25 cellular contexts compared by ENCODE assay signal in the genomic region with DNA sequence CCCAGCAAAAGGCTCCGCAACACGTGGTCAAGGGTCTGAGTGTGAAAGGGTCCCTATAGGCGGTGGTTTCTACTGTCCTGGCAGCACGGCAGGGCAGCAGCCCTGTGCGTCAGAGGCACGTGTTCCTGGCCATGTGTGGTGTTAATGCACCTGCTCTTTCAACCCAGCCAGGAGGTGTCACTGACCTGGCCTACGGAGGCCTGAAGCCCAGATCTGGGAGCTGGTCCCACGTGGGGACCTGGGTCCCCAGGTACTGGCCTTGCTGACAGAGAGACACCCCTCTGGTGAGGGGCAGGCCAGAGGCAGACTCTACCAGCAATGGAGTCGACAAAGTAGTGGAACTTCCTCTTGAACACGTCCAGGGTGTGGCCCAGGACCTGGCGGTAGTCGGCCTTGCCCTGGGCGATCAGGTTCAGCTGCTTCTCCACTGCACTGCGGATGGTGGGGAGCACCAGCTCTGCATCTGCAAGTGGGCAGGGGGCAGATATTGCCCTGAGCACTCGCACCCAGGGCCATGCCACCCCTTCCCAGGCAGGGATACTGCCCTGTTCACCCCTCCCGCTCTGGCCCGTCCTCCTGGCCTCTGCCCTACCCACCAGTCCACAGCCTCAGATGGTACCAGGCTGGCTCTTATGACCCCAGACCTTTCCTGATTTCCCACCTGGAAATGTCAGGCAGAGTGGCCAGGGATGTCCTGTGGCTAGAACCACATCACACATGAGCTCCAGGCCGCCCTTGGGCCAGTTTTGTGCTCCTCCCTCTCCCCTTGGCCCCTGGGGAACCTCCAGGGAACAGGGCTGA. TPM values are rescaled to one million over a fixed set of nuclear protein-coding genes. Genes with fewer than 3 reads are reported as not detected.
DNase-seq lines count a peak whose midpoint lies in the region; ATAC-seq, FAIRE-seq and TF ChIP-seq lines count a peak whose summit lies in the region.
"Had no signal": no experiment of that assay in that cellular context is flagged by ENCODE, and none has a peak within 500 bp of the region (broad histone marks: within the 10 kb centered on the region; RNA-seq: fewer than 3 reads in every experiment).

No MANE protein-coding gene starts in this region.

- H2AFZ ChIP-seq in endothelial cell of umbilical vein (ENCODE audit: low read depth, low read length), result no peak overlapping the region
- H2AFZ ChIP-seq in neuronal stem cell (ENCODE audit: low read length), result no peak overlapping the region
- H2AFZ ChIP-seq: PC-9 had no signal

- H3K4me2 ChIP-seq in endothelial cell of umbilical vein (ENCODE audit: insufficient read depth, low read length) (no peak overlapping the region), neuronal stem cell (ENCODE audit: insufficient read depth, low read length, poor library complexity, severe bottlenecking) (no peak overlapping the region)
- H3K4me2 ChIP-seq: BLaER1 treated with 17β-estradiol and CSF1 and Interleukin-3, amounts not matched to agents 10 nM and 100 nM; KMS-11; PC-9 had no signal

- no CpG with 5 or more reads among the region's 18 CpGs for WGBS in neuronal stem cell (ENCODE audit: extremely low coverage in 2 of 2, insufficient read length in 2 of 2, insufficient replicate concordance in 1 of 2), 2 donors

- H3K79me1 ChIP-seq in neuronal stem cell (ENCODE audit: low read depth, low read length), result peaks cover 2% of the 10 kb centered on the region

- H3K4me1 Mint-ChIP-seq in CD14-positive monocyte, result peaks cover 3% of the 10 kb centered on the region

- no peak overlapping the region for H3K14ac ChIP-seq in neuronal stem cell (ENCODE audit: low read length)

- POLR2A ChIA-PET in endothelial cell of umbilical vein (lab: Charles Lee), result no interaction called here

- ATAC-seq in HG03135 (IDR thresholded peaks at IDR 0.05; ENCODE audit: unreplicated experiment) (no peak), HG02588 (IDR thresholded peaks at IDR 0.05; ENCODE audit: unreplicated experiment) (no peak)
- ATAC-seq: CD8-positive, alpha-beta T cell; SK-N-SH treated with all-trans-retinoic acid at 6 μM for 48 hours had no signal

- no peaks in the 10 kb centered on the region for H3K9me3 Mint-ChIP-seq in CD14-positive monocyte
- H3K9me3 Mint-ChIP-seq: CD8-positive, alpha-beta T cell had no signal

- no peak overlapping the region for H2BK5ac ChIP-seq in neuronal stem cell (ENCODE audit: low read length)

- H3K4me3 Mint-ChIP-seq in CD14-positive monocyte, result no peak overlapping the region
- H3K4me3 Mint-ChIP-seq: CD8-positive, alpha-beta T cell had no signal

- H3K9ac ChIP-seq in endothelial cell of umbilical vein (replicated peaks; ENCODE audit: extremely low read depth, insufficient read depth, low read length) (no peak overlapping the region), neuronal stem cell (ENCODE audit: low read depth, low read length, poor library complexity) (no peak overlapping the region)
- H3K9ac ChIP-seq: KMS-11 had no signal

- no peak overlapping the region for H3K4ac ChIP-seq in neuronal stem cell (ENCODE audit: low read length)

- H3K4me1 ChIP-seq in endothelial cell of umbilical vein (ENCODE audit: control insufficient read depth, extremely low read depth, insufficient read depth, low read length) (no peaks in the 10 kb centered on the region), neuronal stem cell (ENCODE audit: control insufficient read depth in 2 of 2, insufficient read depth in 1 of 2, low read depth in 1 of 2, low read length in 2 of 2) (no peaks in the 10 kb centered on the region)
- H3K4me1 ChIP-seq: BLaER1 treated with 17β-estradiol and CSF1 and Interleukin-3, amounts not matched to agents 10 nM and 100 nM had no signal

- peak overlapping the region; percentile 40 for H3K23ac ChIP-seq in neuronal stem cell (ENCODE audit: low read depth, low read length, poor library complexity)

- BruUV-seq in endothelial cell of umbilical vein (replicated peaks; lab: Mats Ljungman, UMichigan), result no TSS peak

- TF ChIP-seq POLR2A in NB4 (IDR thresholded peaks at IDR 0.05; ENCODE audit: extremely low read depth, insufficient read length), result no peak
- TF ChIP-seq POLR2A in endothelial cell of umbilical vein (IDR thresholded peaks at IDR 0.05; ENCODE audit: low read depth, low read length), result peak; percentile 33

- H3K79me2 ChIP-seq in endothelial cell of umbilical vein (ENCODE audit: control insufficient read depth, insufficient read depth, low read length), result no peaks in the 10 kb centered on the region

- CTCF ChIA-PET in endothelial cell of umbilical vein (lab: Charles Lee), result interaction anchor here (1.3 to 2.1 kb wide), 3 partner anchors 12 to 21 kb away, joined by 4 to 7 read pairs (median 6); no protein-coding TSS in a partner anchor

- peak overlapping the region in 4 of 7 donors; percentile 35 to 64 (median 45) for H3K27ac Mint-ChIP-seq in CD14-positive monocyte
- H3K27ac Mint-ChIP-seq: CD8-positive, alpha-beta T cell had no signal

- H4K20me1 ChIP-seq in endothelial cell of umbilical vein (replicated peaks; ENCODE audit: control insufficient read depth, extremely low read depth, insufficient read depth, low read length), result no peaks in the 10 kb centered on the region

- no peak for FAIRE-seq in endothelial cell of umbilical vein (lab: Jason Lieb, UNC)
- FAIRE-seq: G401.6, GM19239 had no signal

- no peak overlapping the region for H2AK5ac ChIP-seq in neuronal stem cell (ENCODE audit: low read depth, low read length)

- TF ChIP-seq CTCF in CD14-positive monocyte (IDR thresholded peaks at IDR 0.05), result no peak
- no peak for TF ChIP-seq CTCF in NB4 (IDR thresholded peaks at IDR 0.05; ENCODE audit: low read depth, low read length)
- TF ChIP-seq CTCF in endothelial cell of umbilical vein (IDR thresholded peaks at IDR 0.05; ENCODE audit: extremely low read depth in 1 of 2, insufficient read depth in 1 of 2, low read depth in 1 of 2, low read length in 2 of 2), result no peak

- H3K18ac ChIP-seq in neuronal stem cell (ENCODE audit: low read length), result no peak overlapping the region

- no peak overlapping the region for H2BK120ac ChIP-seq in neuronal stem cell (ENCODE audit: low read depth, low read length)

- no peak overlapping the region for H4K91ac ChIP-seq in neuronal stem cell (ENCODE audit: low read depth, low read length, poor library complexity)

- no peaks in the 10 kb centered on the region for H3K27me3 Mint-ChIP-seq in CD14-positive monocyte (ENCODE audit: low read depth in 3 of 3)

- no peaks in the 10 kb centered on the region for H3K9me3 ChIP-seq in endothelial cell of umbilical vein (replicated peaks; ENCODE audit: control insufficient read depth, insufficient read depth, low read length)
- H3K9me3 ChIP-seq in neuronal stem cell (replicated peaks in 1 of 2; ENCODE audit: control insufficient read depth in 2 of 2, insufficient read depth in 1 of 2, low read depth in 1 of 2, low read length in 2 of 2), result no peaks in the 10 kb centered on the region
- H3K9me3 ChIP-seq: BLaER1 treated with 17β-estradiol and CSF1 and Interleukin-3, amounts not matched to agents 10 nM and 100 nM had no signal

- H3K4me3 ChIP-seq in NB4 (ENCODE audit: low read depth, low read length), result no peak overlapping the region
- H3K4me3 ChIP-seq in endothelial cell of umbilical vein (replicated peaks in 1 of 3; ENCODE audit: insufficient read depth in 1 of 3, low read depth in 1 of 3, low read length in 3 of 3), result no peak overlapping the region
- H3K4me3 ChIP-seq in neuronal stem cell (ENCODE audit: low read length in 2 of 2), result no peak overlapping the region
- H3K4me3 ChIP-seq: BLaER1 treated with 17β-estradiol and CSF1 and Interleukin-3, amounts not matched to agents 10 nM and 100 nM; PC-9 had no signal

- dilution Hi-C loops in endothelial cell of umbilical vein (cut with MboI; ENCODE audit: extremely low pct_ligation_motif_present, low sequenced_read_pairs), result no loop called here

- H3K36me3 Mint-ChIP-seq in CD14-positive monocyte, result peaks cover 42 to 61% of the 10 kb centered on the region in 2 donors

- H3K9me1 ChIP-seq in endothelial cell of umbilical vein (replicated peaks; ENCODE audit: control insufficient read depth, extremely low read depth, insufficient read depth, low read length), result no peaks in the 10 kb centered on the region

- H3K27ac ChIP-seq in endothelial cell of umbilical vein (ENCODE audit: insufficient read depth, low read depth, low read length) (no peak overlapping the region), neuronal stem cell (replicated peaks; ENCODE audit: low read length) (no peak overlapping the region)
- H3K27ac ChIP-seq: BLaER1 treated with 17β-estradiol and CSF1 and Interleukin-3, amounts not matched to agents 10 nM and 100 nM; HL-60; KMS-11; PC-9 had no signal

- H3K36me3 ChIP-seq in endothelial cell of umbilical vein (ENCODE audit: control insufficient read depth in 2 of 2, extremely low read depth in 1 of 2, insufficient read depth in 2 of 2, low read length in 2 of 2) (peaks cover 4 to 33% of the 10 kb centered on the region in 2 experiments), neuronal stem cell (replicated peaks in 1 of 2; ENCODE audit: control insufficient read depth in 2 of 2, insufficient read depth in 2 of 2, low read length in 2 of 2) (peaks cover 47 to 64% of the 10 kb centered on the region in 2 donors)

- no peaks in the 10 kb centered on the region for H3K27me3 ChIP-seq in endothelial cell of umbilical vein (ENCODE audit: control insufficient read depth in 2 of 2, insufficient read depth in 2 of 2, low read length in 2 of 2)
- H3K27me3 ChIP-seq in neuronal stem cell (ENCODE audit: control insufficient read depth in 3 of 3, insufficient read depth in 3 of 3, low read depth in 1 of 3, low read length in 3 of 3), result no peaks in the 10 kb centered on the region
- H3K27me3 ChIP-seq: BLaER1 treated with 17β-estradiol and CSF1 and Interleukin-3, amounts not matched to agents 10 nM and 100 nM had no signal

- H2BK12ac ChIP-seq in neuronal stem cell (ENCODE audit: low read length), result no peak overlapping the region

- intact Hi-C loops in CD14-positive monocyte (cut with micrococcal nuclease), result no loop called here
- intact Hi-C loops in endothelial cell of umbilical vein (cut with micrococcal nuclease), result no loop called here

- H2BK15ac ChIP-seq in neuronal stem cell (ENCODE audit: low read length), result no peak overlapping the region

- DNase-seq in CD14-positive monocyte (ENCODE audit: low spot score), result no peak
- peak; percentile 16 for DNase-seq in NB4 (ENCODE audit: low read depth)
- DNase-seq in endothelial cell of umbilical vein (ENCODE audit: low read depth, low spot score), result no peak
- no peak for DNase-seq in neuronal stem cell (ENCODE audit: low spot score)
- DNase-seq in iPS-NIHi7 (ENCODE audit: extremely low spot score), result no peak
- DNase-seq in stimulated activated CD4-positive, alpha-beta T cell treated with anti-CD3 and anti-CD28 coated beads, Interleukin-2, amount 100 ng/mL, for 24 hours, result no peak
- DNase-seq: CD8-positive, alpha-beta T cell; DMS153; NCI-H1105; NCI-H146; NCI-H2029; NCI-H2227 treated with DMSO at 0.1 percent for 48 hours; NCI-H510A; NCI-H748 treated with DMSO at 0.1 percent for 48 hours; RPMI8226; SIG-M5 had no signal

- no peak overlapping the region for H4K8ac ChIP-seq in neuronal stem cell (ENCODE audit: low read depth, low read length)

RNA-seq across cellular contexts. Expression of a gene that starts 6.8 kb away (rescaled TPM):
- polyA plus RNA-seq in CD14-positive monocyte (10 to 100 TPM; 28.8 to 37.2 TPM), endothelial cell of umbilical vein (107 and 110 TPM in 2 replicates)
- total RNA-seq in endothelial cell of umbilical vein, result 171 and 178 TPM in 2 replicates
- 74.3 and 89.5 TPM in 2 replicates for polyA plus RNA-seq in endothelial cell of umbilical vein (2011; cell fraction: cytosol; rRNA removed)
- 164 and 168 TPM in 2 replicates for polyA plus RNA-seq in endothelial cell of umbilical vein (2011; cell fraction: nucleus; rRNA removed)
- polyA plus RNA-seq in endothelial cell of umbilical vein (2012), result 64.8 and 74.8 TPM in 2 replicates
- polyA minus RNA-seq in endothelial cell of umbilical vein, result 76.9 and 83.9 TPM in 2 replicates
- 6.8 TPM for polyA minus RNA-seq in endothelial cell of umbilical vein (2011; cell fraction: cytosol; rRNA and poly(A)+ RNA removed)
- 36.8 and 45.7 TPM in 2 replicates for polyA minus RNA-seq in endothelial cell of umbilical vein (2011; cell fraction: nucleus; rRNA and poly(A)+ RNA removed)
- 17.8 TPM for polyA plus RNA-seq in neuronal stem cell (2013, experiment 1 of 2)
- polyA plus RNA-seq in neuronal stem cell (2013, experiment 2 of 2), result 16.6 TPM

RNA-seq across cellular contexts. Expression of a gene that starts 23.1 kb away (rescaled TPM):
- 1 to 10 TPM; 9.0 to 9.5 TPM for polyA plus RNA-seq in CD14-positive monocyte
- total RNA-seq in endothelial cell of umbilical vein, result 49.9 and 56.5 TPM in 2 replicates
- 25.2 and 28.3 TPM in 2 replicates for polyA plus RNA-seq in endothelial cell of umbilical vein
- 11.4 and 15.4 TPM in 2 replicates for polyA plus RNA-seq in endothelial cell of umbilical vein (2011; cell fraction: cytosol; rRNA removed)
- 128 and 139 TPM in 2 replicates for polyA plus RNA-seq in endothelial cell of umbilical vein (2011; cell fraction: nucleus; rRNA removed)
- 20.7 and 28.7 TPM in 2 replicates for polyA plus RNA-seq in endothelial cell of umbilical vein (2012)
- 41.8 and 43.6 TPM in 2 replicates for polyA minus RNA-seq in endothelial cell of umbilical vein
- polyA minus RNA-seq in endothelial cell of umbilical vein (2011; cell fraction: cytosol; rRNA and poly(A)+ RNA removed), result 12.7 TPM
- 54.6 and 65.8 TPM in 2 replicates for polyA minus RNA-seq in endothelial cell of umbilical vein (2011; cell fraction: nucleus; rRNA and poly(A)+ RNA removed)
- polyA plus RNA-seq in neuronal stem cell (2013, experiment 1 of 2), result 25.4 TPM
- 27.0 TPM for polyA plus RNA-seq in neuronal stem cell (2013, experiment 2 of 2)
